ENCODE assay signal across 1 cellular context in the genomic region with DNA sequence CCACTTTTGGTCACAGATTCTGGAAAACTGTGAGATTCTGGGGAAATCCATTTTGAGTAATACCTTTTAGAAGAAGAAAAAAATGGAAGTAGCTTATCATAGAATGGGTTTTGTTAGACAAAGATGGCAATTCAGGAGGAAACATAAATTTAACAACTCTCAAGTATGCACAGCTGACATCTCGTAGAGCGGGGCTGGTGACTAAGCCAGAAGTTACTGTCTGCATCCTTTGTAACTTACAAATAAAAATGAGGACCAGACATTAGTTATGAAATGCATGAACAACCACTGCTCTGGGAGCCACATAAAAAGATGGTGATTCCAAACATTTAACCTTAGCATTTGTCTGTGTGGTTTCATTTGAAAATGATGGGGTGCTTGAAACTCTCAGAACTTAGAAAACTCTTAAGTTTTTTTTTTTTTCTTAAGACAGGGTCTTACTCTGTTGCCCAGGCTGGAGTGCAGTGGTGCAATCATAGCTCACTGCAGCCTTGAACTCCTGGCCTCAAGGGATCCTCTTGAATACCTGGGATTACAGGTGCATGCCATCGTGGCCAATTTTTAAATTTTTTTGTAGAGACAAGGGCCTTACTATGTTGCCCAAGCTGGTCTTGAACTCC.
TF ChIP-seq lines count a peak whose summit lies in the region.

No MANE protein-coding gene starts in this region.

TF ChIP-seq in K562, 482 proteins besides CTCF, POLR2A, EP300 and RAD21:
- TF ChIP-seq ZNF121 (CRISPR knock-in tag; conservative IDR thresholded peaks at IDR 0.05) (peak; percentile 64; the same call in 1 of the 2 replicates), ZNF239 (CRISPR knock-in tag; IDR thresholded peaks at IDR 0.05) (no peak), ESRRA (IDR thresholded peaks at IDR 0.05; ENCODE audit: borderline replicate concordance, low read depth) (no peak)
